In the genomic region with DNA sequence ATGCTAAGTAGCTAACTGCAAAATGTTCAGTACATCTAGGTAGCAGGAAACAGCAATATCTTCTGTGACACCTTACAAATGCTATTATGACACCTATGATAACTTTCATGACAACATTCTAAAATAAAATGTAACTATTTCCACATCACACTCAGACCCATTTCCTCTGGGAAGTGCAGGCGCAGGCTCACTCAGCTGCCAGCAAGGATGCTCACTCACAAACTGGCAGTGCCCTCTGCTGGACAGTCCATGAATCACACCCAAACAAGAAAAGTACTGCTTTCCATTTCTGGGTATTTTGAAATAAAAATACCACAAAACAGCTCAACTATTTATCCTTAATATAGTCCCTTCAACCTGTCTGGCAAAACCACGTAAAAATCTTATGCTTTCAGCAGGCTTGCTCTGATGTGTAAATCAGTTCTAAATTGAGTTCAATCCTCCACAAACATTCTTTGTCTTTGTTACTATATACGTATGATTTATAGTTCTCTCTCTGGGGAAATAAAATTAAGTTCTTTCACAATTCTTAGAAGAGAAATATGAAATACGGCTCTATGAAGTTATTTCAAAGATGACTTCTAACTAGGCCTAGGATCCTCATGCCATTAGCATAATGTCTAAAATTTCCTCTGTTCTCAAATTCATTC, we compare ENCODE assay signal across 1 cellular context.
TF ChIP-seq lines count a peak whose summit lies in the region.

No MANE protein-coding gene starts in this region.

TF ChIP-seq in GM12878, 131 proteins besides CTCF, POLR2A, EP300 and RAD21 (continued from another document):
- TF ChIP-seq, protein P1, sequence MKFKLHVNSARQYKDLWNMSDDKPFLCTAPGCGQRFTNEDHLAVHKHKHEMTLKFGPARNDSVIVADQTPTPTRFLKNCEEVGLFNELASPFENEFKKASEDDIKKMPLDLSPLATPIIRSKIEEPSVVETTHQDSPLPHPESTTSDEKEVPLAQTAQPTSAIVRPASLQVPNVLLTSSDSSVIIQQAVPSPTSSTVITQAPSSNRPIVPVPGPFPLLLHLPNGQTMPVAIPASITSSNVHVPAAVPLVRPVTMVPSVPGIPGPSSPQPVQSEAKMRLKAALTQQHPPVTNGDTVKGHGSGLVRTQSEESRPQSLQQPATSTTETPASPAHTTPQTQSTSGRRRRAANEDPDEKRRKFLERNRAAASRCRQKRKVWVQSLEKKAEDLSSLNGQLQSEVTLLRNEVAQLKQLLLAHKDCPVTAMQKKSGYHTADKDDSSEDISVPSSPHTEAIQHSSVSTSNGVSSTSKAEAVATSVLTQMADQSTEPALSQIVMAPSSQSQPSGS (IDR thresholded peaks at IDR 0.05; ENCODE audit: low read length): no peak
- TF ChIP-seq, protein P2, sequence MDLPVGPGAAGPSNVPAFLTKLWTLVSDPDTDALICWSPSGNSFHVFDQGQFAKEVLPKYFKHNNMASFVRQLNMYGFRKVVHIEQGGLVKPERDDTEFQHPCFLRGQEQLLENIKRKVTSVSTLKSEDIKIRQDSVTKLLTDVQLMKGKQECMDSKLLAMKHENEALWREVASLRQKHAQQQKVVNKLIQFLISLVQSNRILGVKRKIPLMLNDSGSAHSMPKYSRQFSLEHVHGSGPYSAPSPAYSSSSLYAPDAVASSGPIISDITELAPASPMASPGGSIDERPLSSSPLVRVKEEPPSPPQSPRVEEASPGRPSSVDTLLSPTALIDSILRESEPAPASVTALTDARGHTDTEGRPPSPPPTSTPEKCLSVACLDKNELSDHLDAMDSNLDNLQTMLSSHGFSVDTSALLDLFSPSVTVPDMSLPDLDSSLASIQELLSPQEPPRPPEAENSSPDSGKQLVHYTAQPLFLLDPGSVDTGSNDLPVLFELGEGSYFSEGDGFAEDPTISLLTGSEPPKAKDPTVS (IDR thresholded peaks at IDR 0.05; ENCODE audit: low read depth, low read length): no peak
- 0 out of 4 replicates have a peak, but pooled peaks of 1 of the 2 experiments have one; percentile 8 for TF ChIP-seq BHLHE40 (IDR thresholded peaks at IDR 0.05; ENCODE audit: borderline replicate concordance in 1 of 2, low read depth in 2 of 2, low read length in 1 of 2)
